Comparison of ENCODE assay signal across 9 cellular contexts in the genomic region with DNA sequence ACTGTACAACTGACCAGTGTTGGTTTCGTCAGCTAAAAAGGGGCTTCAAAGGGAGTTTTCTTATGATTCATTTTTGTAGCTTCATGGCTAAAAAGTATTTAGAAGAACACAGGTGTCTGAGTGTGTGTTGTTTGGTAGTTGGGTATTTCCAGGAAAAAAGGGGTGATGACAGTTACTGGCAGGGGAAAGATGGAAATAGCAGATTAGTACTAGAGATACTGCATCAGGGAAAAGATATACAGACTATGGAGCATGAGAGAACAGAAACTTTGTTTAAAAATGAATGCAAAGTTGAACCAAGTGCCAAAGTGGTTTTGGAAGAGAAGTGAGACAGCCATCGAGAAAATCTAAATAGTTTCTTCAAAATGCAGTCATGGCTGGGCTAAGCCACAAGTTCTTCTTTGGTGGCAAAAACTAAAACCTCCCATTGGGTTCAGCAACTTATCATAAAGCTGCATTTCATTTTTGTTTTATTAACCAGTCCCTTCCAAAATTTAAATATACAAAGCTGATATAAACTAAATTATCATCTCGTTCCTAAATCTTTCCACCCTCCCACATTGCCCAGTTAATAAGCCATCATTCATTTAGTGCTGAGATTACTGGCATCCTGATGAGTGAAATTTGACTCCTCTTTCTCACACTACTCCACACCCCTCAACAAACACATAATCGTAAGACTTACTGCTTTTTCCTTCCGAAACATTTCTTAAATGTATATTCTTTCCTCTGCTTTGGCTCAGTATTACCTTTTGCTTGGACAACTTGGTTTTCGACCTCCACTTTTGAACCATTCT. TPM values are rescaled to one million over a fixed set of nuclear protein-coding genes. Genes with fewer than 3 reads are reported as not detected.
DNase-seq lines count a peak whose midpoint lies in the region; ATAC-seq and TF ChIP-seq lines count a peak whose summit lies in the region.
"Had no signal": no experiment of that assay in that cellular context is flagged by ENCODE, and none has a peak within 500 bp of the region (broad histone marks: within the 10 kb centered on the region; RNA-seq: fewer than 3 reads in every experiment).

No MANE protein-coding gene starts in this region.

- H3K4me1 ChIP-seq in HEK293 (ENCODE audit: control insufficient read depth, insufficient read depth, low read length): peaks cover 27% of the 10 kb centered on the region

- H3K27ac Mint-ChIP-seq in activated CD4-positive, alpha-beta T cell treated with anti-CD3 and anti-CD28 coated beads for 36 hours: peak overlapping the region; percentile 75
- H3K27ac Mint-ChIP-seq in osteocyte (ENCODE audit: unreplicated experiment): peak overlapping the region; percentile 6

- no peaks in the 10 kb centered on the region for H3K9me3 ChIP-seq in HEK293 (ENCODE audit: control insufficient read depth, insufficient read depth, low read depth, low read length)
- H3K9me3 ChIP-seq: HAP-1 had no signal

- POLR2A ChIA-PET in activated CD4-positive, alpha-beta T cell treated with anti-CD3 and anti-CD28 coated beads for 36 hours (lab: Charles Lee): interaction anchor here (0.7 kb wide), 1 partner anchor 151 kb away, joined by 7 read pairs; no protein-coding TSS in a partner anchor
- POLR2A ChIA-PET in HEK293 (lab: Yijun Ruan, JAX): interaction anchor here (0.6 kb wide), 1 partner anchor 150 kb away, joined by 3 read pairs; no protein-coding TSS in a partner anchor

- peaks cover 24% of the 10 kb centered on the region for H3K36me3 Mint-ChIP-seq in activated CD4-positive, alpha-beta T cell treated with anti-CD3 and anti-CD28 coated beads for 36 hours (ENCODE audit: low read depth)
- H3K36me3 Mint-ChIP-seq in osteocyte (ENCODE audit: unreplicated experiment): peaks cover 15% of the 10 kb centered on the region

- H3K9me3 Mint-ChIP-seq in activated CD4-positive, alpha-beta T cell treated with anti-CD3 and anti-CD28 coated beads for 36 hours (ENCODE audit: low read depth): no peaks in the 10 kb centered on the region
- no peaks in the 10 kb centered on the region for H3K9me3 Mint-ChIP-seq in osteocyte (ENCODE audit: unreplicated experiment)

- H3K4me3 ChIP-seq in HEK293 (ENCODE audit: low read depth, low read length): no peak overlapping the region
- H3K4me3 ChIP-seq: HAP-1 had no signal

- TF ChIP-seq CTCF in HEK293 (tag by site-specific recombination; IDR thresholded peaks at IDR 0.05) (no peak), osteocyte (IDR thresholded peaks at IDR 0.05) (no peak)

- ATAC-seq in activated CD4-positive, alpha-beta T cell treated with anti-CD3 and anti-CD28 coated beads for 36 hours: peak; percentile 64
- ATAC-seq in HG03575 (IDR thresholded peaks at IDR 0.05; ENCODE audit: extremely low read depth, insufficient number of reproducible peaks, low FRiP score, unreplicated experiment): peak; percentile 28

- peak overlapping the region; percentile 16; the same call in 1 of the 2 replicates for H3K27ac ChIP-seq in HEK293 (ENCODE audit: extremely low read depth, low read depth, low read length)

- no peak for DNase-seq in activated CD4-positive, alpha-beta T cell treated with anti-CD3 and anti-CD28 coated beads for 36 hours
- no peak for DNase-seq in activated CD4-positive, alpha-beta T cell treated with anti-CD3 and anti-CD28 coated beads for 1 hour
- DNase-seq in osteocyte (ENCODE audit: extremely low spot score, unreplicated experiment) (no peak), COLO829 (ENCODE audit: low spot score) (no peak), posterior vena cava (ENCODE audit: low spot score) (no peak), dedifferentiated amniotic fluid mesenchymal stem cell (ENCODE audit: extremely low spot score) (no peak)

- intact Hi-C loops in activated CD4-positive, alpha-beta T cell treated with anti-CD3 and anti-CD28 coated beads for 36 hours (cut with DNase I, micrococcal nuclease): loop anchor here (1.0 to 2.0 kb wide), 3 partner anchors 33 to 69 kb away; a partner anchor contains a TSS
- intact Hi-C loops in posterior vena cava (cut with DNase I): no loop called here

- no peaks in the 10 kb centered on the region for H3K36me3 ChIP-seq in HEK293 (ENCODE audit: control insufficient read depth in 2 of 2, insufficient read depth in 1 of 2, low read length in 2 of 2)
- H3K36me3 ChIP-seq: HAP-1 had no signal

- H3K27me3 Mint-ChIP-seq in activated CD4-positive, alpha-beta T cell treated with anti-CD3 and anti-CD28 coated beads for 36 hours: no peaks in the 10 kb centered on the region
- H3K27me3 Mint-ChIP-seq in osteocyte (ENCODE audit: unreplicated experiment): no peaks in the 10 kb centered on the region

- no peak overlapping the region for H3K4me3 Mint-ChIP-seq in activated CD4-positive, alpha-beta T cell treated with anti-CD3 and anti-CD28 coated beads for 36 hours
- no peak overlapping the region for H3K4me3 Mint-ChIP-seq in osteocyte (ENCODE audit: unreplicated experiment)

- CTCF ChIA-PET in activated CD4-positive, alpha-beta T cell treated with anti-CD3 and anti-CD28 coated beads for 36 hours (lab: Charles Lee): interaction anchor here (0.6 to 1.1 kb wide), 3 partner anchors 13 to 33 kb away, joined by 3 read pairs; no protein-coding TSS in a partner anchor
- CTCF ChIA-PET in HEK293 (lab: Yijun Ruan, JAX): interaction anchor here (0.6 kb wide), 1 partner anchor 9 kb away, joined by 4 read pairs; no protein-coding TSS in a partner anchor

- H3K4me1 Mint-ChIP-seq in activated CD4-positive, alpha-beta T cell treated with anti-CD3 and anti-CD28 coated beads for 36 hours: peaks cover 21% of the 10 kb centered on the region
- peaks cover 42% of the 10 kb centered on the region for H3K4me1 Mint-ChIP-seq in osteocyte (ENCODE audit: unreplicated experiment)

TF ChIP-seq in HEK293, 187 proteins besides CTCF, POLR2A, EP300 and RAD21:
- no peak for TF ChIP-seq ZNF302 (tag by site-specific recombination; IDR thresholded peaks at IDR 0.05; ENCODE audit: low read depth)
- TF ChIP-seq, protein P1, sequence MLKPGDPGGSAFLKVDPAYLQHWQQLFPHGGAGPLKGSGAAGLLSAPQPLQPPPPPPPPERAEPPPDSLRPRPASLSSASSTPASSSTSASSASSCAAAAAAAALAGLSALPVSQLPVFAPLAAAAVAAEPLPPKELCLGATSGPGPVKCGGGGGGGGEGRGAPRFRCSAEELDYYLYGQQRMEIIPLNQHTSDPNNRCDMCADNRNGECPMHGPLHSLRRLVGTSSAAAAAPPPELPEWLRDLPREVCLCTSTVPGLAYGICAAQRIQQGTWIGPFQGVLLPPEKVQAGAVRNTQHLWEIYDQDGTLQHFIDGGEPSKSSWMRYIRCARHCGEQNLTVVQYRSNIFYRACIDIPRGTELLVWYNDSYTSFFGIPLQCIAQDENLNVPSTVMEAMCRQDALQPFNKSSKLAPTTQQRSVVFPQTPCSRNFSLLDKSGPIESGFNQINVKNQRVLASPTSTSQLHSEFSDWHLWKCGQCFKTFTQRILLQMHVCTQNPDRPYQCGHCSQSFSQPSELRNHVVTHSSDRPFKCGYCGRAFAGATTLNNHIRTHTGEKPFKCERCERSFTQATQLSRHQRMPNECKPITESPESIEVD (tag by site-specific recombination; IDR thresholded peaks at IDR 0.05): 0 out of 2 replicates have a peak, but pooled peaks have one; percentile 13
- TF ChIP-seq YY2 (tag by site-specific recombination; IDR thresholded peaks at IDR 0.05): no peak
- no peak for TF ChIP-seq ZNF624 (tag by site-specific recombination; IDR thresholded peaks at IDR 0.05)
- TF ChIP-seq, protein P2, sequence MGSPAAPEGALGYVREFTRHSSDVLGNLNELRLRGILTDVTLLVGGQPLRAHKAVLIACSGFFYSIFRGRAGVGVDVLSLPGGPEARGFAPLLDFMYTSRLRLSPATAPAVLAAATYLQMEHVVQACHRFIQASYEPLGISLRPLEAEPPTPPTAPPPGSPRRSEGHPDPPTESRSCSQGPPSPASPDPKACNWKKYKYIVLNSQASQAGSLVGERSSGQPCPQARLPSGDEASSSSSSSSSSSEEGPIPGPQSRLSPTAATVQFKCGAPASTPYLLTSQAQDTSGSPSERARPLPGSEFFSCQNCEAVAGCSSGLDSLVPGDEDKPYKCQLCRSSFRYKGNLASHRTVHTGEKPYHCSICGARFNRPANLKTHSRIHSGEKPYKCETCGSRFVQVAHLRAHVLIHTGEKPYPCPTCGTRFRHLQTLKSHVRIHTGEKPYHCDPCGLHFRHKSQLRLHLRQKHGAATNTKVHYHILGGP (tag by site-specific recombination; IDR thresholded peaks at IDR 0.05): no peak
- TF ChIP-seq, protein P3, sequence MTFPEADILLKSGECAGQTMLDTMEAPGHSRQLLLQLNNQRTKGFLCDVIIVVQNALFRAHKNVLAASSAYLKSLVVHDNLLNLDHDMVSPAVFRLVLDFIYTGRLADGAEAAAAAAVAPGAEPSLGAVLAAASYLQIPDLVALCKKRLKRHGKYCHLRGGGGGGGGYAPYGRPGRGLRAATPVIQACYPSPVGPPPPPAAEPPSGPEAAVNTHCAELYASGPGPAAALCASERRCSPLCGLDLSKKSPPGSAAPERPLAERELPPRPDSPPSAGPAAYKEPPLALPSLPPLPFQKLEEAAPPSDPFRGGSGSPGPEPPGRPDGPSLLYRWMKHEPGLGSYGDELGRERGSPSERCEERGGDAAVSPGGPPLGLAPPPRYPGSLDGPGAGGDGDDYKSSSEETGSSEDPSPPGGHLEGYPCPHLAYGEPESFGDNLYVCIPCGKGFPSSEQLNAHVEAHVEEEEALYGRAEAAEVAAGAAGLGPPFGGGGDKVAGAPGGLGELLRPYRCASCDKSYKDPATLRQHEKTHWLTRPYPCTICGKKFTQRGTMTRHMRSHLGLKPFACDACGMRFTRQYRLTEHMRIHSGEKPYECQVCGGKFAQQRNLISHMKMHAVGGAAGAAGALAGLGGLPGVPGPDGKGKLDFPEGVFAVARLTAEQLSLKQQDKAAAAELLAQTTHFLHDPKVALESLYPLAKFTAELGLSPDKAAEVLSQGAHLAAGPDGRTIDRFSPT (tag by site-specific recombination; IDR thresholded peaks at IDR 0.05): no peak
- peak; percentile 35; the same call in 1 of the 2 replicates for TF ChIP-seq WT1 (tag by site-specific recombination; IDR thresholded peaks at IDR 0.05)
- no peak for TF ChIP-seq ZNF132 (tag by site-specific recombination; IDR thresholded peaks at IDR 0.05; ENCODE audit: borderline replicate concordance)
- TF ChIP-seq GLIS1 (tag by site-specific recombination; IDR thresholded peaks at IDR 0.05): 0 out of 2 replicates have a peak, but pooled peaks have one; percentile 9
- 0 out of 2 replicates have a peak, but pooled peaks have one; percentile 34 for TF ChIP-seq SP7 (tag by site-specific recombination; IDR thresholded peaks at IDR 0.05)

RNA-seq across cellular contexts. Expression of a gene that starts 33.5 kb away (rescaled TPM):
- 100 to 1,000 TPM in 1 of 2 experiments, 10 to 100 TPM in 1; 87.6 to 131 TPM for total RNA-seq in activated CD4-positive, alpha-beta T cell treated with anti-CD3 and anti-CD28 coated beads for 36 hours
- total RNA-seq in osteocyte (50.7 and 50.8 TPM in 2 replicates), posterior vena cava (100 to 1,000 TPM in 1 of 2 donors, 10 to 100 TPM in 1; 69.8 to 135 TPM)

Comparison
In these comparisons a context has a peak if more than half of its experiments do, and no peak if none do; other contexts are left out.
1. intact Hi-C loops: an anchor here in activated CD4-positive, alpha-beta T cell treated with anti-CD3 and anti-CD28 coated beads for 36 hours (1.0 to 2.0 kb wide); none called in posterior vena cava.